In the genomic region with DNA sequence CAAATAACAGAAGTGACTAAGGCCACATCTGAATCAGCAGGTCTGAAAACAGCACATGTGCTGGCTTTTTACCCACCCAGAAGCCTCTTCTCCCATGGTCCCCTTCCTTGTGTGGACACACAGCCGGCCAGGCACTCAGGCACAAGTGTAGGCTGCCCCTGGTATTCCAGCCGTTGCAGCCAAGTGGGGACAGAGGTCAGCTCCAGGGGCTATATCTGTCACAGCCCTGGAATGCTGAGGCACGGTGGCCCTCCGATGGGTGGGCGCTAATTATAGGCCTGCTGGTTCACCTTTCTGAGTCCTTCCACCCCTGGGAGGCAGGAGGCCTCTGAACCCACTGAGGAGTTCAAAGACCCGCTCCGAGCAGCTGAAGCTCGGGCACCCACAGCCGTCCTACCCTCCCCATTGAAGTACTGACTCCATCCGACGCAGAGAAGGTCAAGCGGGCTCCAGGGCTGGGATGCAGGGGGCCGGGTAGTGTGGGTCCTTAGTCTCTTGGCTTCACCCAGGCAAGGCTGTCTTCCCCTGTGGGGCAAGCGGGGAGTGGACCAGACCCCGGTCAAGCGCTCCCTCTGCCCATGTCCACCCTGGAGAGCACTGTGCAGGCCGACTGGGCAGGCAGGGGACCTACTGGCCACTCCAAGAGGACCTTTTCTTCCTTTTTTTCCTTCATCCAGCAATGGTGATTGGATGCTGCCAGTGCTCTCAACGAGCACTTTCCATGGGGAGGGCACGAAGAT, we compare ENCODE assay signal across 26 cellular contexts. TPM values are rescaled to one million over a fixed set of nuclear protein-coding genes. Genes with fewer than 3 reads are reported as not detected.
"Had no signal": no experiment of that assay in that cellular context is flagged by ENCODE, and none has a peak within 500 bp of the region (broad histone marks: within the 10 kb centered on the region; RNA-seq: fewer than 3 reads in every experiment).

No MANE protein-coding gene starts in this region.

- H3K36me3 ChIP-seq: adrenal gland, Peyer's patch had no signal

- ATAC-seq: activated T-helper 17 cell treated with anti-CD3 and anti-CD28 coated beads, Interleukin-2, amount 50 U/mL, for 72 hours; T-helper 17 cell had no signal

- H3K9me3 ChIP-seq: adrenal gland, Peyer's patch had no signal

- H3K27me3 ChIP-seq: adrenal gland, Peyer's patch had no signal

- H3K4me3 ChIP-seq: adrenal gland, Peyer's patch had no signal

- H3K4me1 ChIP-seq: adrenal gland, Peyer's patch had no signal

- DNase-seq: activated CD4-positive, alpha-beta memory T cell treated with anti-CD3 and anti-CD28 coated beads, Interleukin-2, amount 10 ng/mL, durations not matched to agents 7 days and 5 days; activated CD4-positive, alpha-beta T cell treated with anti-CD3 and anti-CD28 coated beads, Interleukin-2, amount 10 ng/mL, durations not matched to agents 7 days and 5 days; activated CD4-positive, CD25-positive, alpha-beta regulatory T cell; activated gamma-delta T cell; activated naive CD4-positive, alpha-beta T cell treated with anti-CD3 and anti-CD28 coated beads for 36 hours; activated T-cell treated with anti-CD3 and anti-CD28 coated beads for 4 hours; activated T-cell treated with anti-CD3 and anti-CD28 coated beads, Interleukin-2, amount 50 U/mL, for 48 hours; adrenal gland; anterior cingulate cortex; IMR-90; Kasumi-1; KBM-7; NCI-H1105 treated with DMSO at 0.1 percent for 48 hours; NCI-H1436 treated with DMSO at 0.1 percent for 48 hours; NCI-H187 treated with DMSO at 0.1 percent for 48 hours; NCI-H2081 treated with DMSO at 0.1 percent for 48 hours; NCI-H446; NCI-H524; Peyer's patch; SIG-M5; T-helper 17 cell; T-helper 9 cell had no signal

- H3K27ac ChIP-seq: adrenal gland, Peyer's patch, RWPE1, VCaP had no signal

RNA-seq across cellular contexts. Expression of a gene that starts 14.3 kb away (rescaled TPM):
- total RNA-seq: activated CD4-positive, alpha-beta memory T cell treated with anti-CD3 and anti-CD28 coated beads, Interleukin-2, amount 10 ng/mL, durations not matched to agents 7 days and 5 days; activated CD4-positive, alpha-beta T cell treated with anti-CD3 and anti-CD28 coated beads, Interleukin-2, amount 10 ng/mL, durations not matched to agents 7 days and 5 days; activated CD8-positive, alpha-beta memory T cell treated with anti-CD3 and anti-CD28 coated beads for 36 hours; activated naive CD4-positive, alpha-beta T cell treated with anti-CD3 and anti-CD28 coated beads for 36 hours; activated T-helper 17 cell treated with anti-CD3 and anti-CD28 coated beads, Interleukin-2, amount 50 U/mL, for 72 hours; adrenal gland; IMR-90; Peyer's patch; T-helper 17 cell had no signal
- polyA plus RNA-seq: adrenal gland, IMR-90 had no signal

RNA-seq across cellular contexts. Expression of a gene that starts 29.8 kb away (rescaled TPM):
- total RNA-seq: activated CD4-positive, alpha-beta memory T cell treated with anti-CD3 and anti-CD28 coated beads, Interleukin-2, amount 10 ng/mL, durations not matched to agents 7 days and 5 days; activated CD4-positive, alpha-beta T cell treated with anti-CD3 and anti-CD28 coated beads, Interleukin-2, amount 10 ng/mL, durations not matched to agents 7 days and 5 days; activated CD8-positive, alpha-beta memory T cell treated with anti-CD3 and anti-CD28 coated beads for 36 hours; activated naive CD4-positive, alpha-beta T cell treated with anti-CD3 and anti-CD28 coated beads for 36 hours; activated T-helper 17 cell treated with anti-CD3 and anti-CD28 coated beads, Interleukin-2, amount 50 U/mL, for 72 hours; adrenal gland; IMR-90; Peyer's patch; T-helper 17 cell had no signal
- polyA plus RNA-seq: adrenal gland, IMR-90 had no signal
